9 cellular contexts compared by ENCODE assay signal in genomic region chr18:45324489-45325111, GRCh38.
DNase-seq lines count a peak whose midpoint lies in the region; ATAC-seq and TF ChIP-seq lines count a peak whose summit lies in the region.
"Had no signal": no experiment of that assay in that cellular context is flagged by ENCODE, and none has a peak within 500 bp of the region (broad histone marks: within the 10 kb centered on the region; RNA-seq: fewer than 3 reads in every experiment).

No MANE protein-coding gene starts in this region.

- H3K27me3 ChIP-seq in osteoblast (ENCODE audit: insufficient read depth, low read length) = no peaks in the 10 kb centered on the region

- no peaks in the 10 kb centered on the region for H3K4me1 Mint-ChIP-seq in CD14-positive monocyte

- peaks cover 0 to 2% (median 0%) of the 10 kb centered on the region in 7 donors for H3K9me3 Mint-ChIP-seq in CD14-positive monocyte

- no peaks in the 10 kb centered on the region for H4K20me1 ChIP-seq in osteoblast (ENCODE audit: insufficient read depth, low read length)

- ATAC-seq in GM19035 (IDR thresholded peaks at IDR 0.05; ENCODE audit: unreplicated experiment) (no peak), GM21423 (IDR thresholded peaks at IDR 0.05; ENCODE audit: unreplicated experiment) (no peak)

- no peak overlapping the region for H3K4me3 Mint-ChIP-seq in CD14-positive monocyte

- TF ChIP-seq CTCF in fibroblast of the aortic adventitia (IDR thresholded peaks at IDR 0.05; ENCODE audit: insufficient read depth, low read length) = no peak
- no peak for TF ChIP-seq CTCF in osteoblast (IDR thresholded peaks at IDR 0.05; ENCODE audit: extremely low read depth, low read depth, low read length)
- TF ChIP-seq CTCF in CD14-positive monocyte (IDR thresholded peaks at IDR 0.05) = no peak

- peaks cover 46% of the 10 kb centered on the region for H3K4me1 ChIP-seq in osteoblast (ENCODE audit: insufficient read depth, low read length)

- no peaks in the 10 kb centered on the region for H3K36me3 ChIP-seq in osteoblast (ENCODE audit: insufficient read depth, low read length)

- H3K27ac Mint-ChIP-seq in CD14-positive monocyte = no peak overlapping the region

- intact Hi-C loops in CD14-positive monocyte (cut with micrococcal nuclease) = no loop called here

- no peak overlapping the region for H3K4me3 ChIP-seq in fibroblast of the aortic adventitia (ENCODE audit: low read depth, low read length)
- H3K4me3 ChIP-seq in osteoblast (ENCODE audit: insufficient read depth, low read length) = peak overlapping the region; percentile 32
- H3K4me3 ChIP-seq: SK-N-MC had no signal

- peak overlapping the region; percentile 73 for H3K27ac ChIP-seq in osteoblast (ENCODE audit: low read depth, low read length)
- H3K27ac ChIP-seq: SK-N-MC had no signal

- no peaks in the 10 kb centered on the region for H3K79me2 ChIP-seq in osteoblast (ENCODE audit: insufficient read depth, low read length)

- H3K36me3 Mint-ChIP-seq in CD14-positive monocyte = no peaks in the 10 kb centered on the region

- peak overlapping the region; percentile 66 for H3K4me2 ChIP-seq in osteoblast (ENCODE audit: insufficient read depth, low read length)

- H2AFZ ChIP-seq in osteoblast (ENCODE audit: low read length) = peak overlapping the region; percentile 23

- H3K27me3 Mint-ChIP-seq in CD14-positive monocyte (ENCODE audit: low read depth in 3 of 3) = peaks cover 0 to 1% (median 0%) of the 10 kb centered on the region in 3 donors

- H3K9me3 ChIP-seq in osteoblast (ENCODE audit: low read depth, low read length) = no peaks in the 10 kb centered on the region

- DNase-seq in AG20443 (ENCODE audit: low spot score) (peak; percentile 57), NCI-H446 treated with DMSO at 0.1 percent for 48 hours (lab: John Stamatoyannopoulos, UW) (peak; percentile 59), fibroblast of the aortic adventitia (ENCODE audit: low read depth) (peak; percentile 94), osteoblast (ENCODE audit: insufficient read length, low spot score, missing footprints) (no peak), CD14-positive monocyte (ENCODE audit: low spot score) (no peak)
- DNase-seq in activated CD4-positive, alpha-beta T cell treated with anti-CD3 and anti-CD28 coated beads, Interleukin-2, amount 50 U/mL, for 48 hours = no peak

Comparison
In these comparisons a context has a peak if more than half of its experiments do, and no peak if none do; other contexts are left out.
1. DNase-seq: peak in AG20443 (single experiment), NCI-H446 treated with DMSO at 0.1 percent for 48 hours (single experiment) and fibroblast of the aortic adventitia (single experiment); none in osteoblast (single experiment), CD14-positive monocyte (single experiment) and activated CD4-positive, alpha-beta T cell treated with anti-CD3 and anti-CD28 coated beads, Interleukin-2, amount 50 U/mL, for 48 hours (0 of 2).